ENCODE assay signal across 17 cellular contexts in the genomic region with DNA sequence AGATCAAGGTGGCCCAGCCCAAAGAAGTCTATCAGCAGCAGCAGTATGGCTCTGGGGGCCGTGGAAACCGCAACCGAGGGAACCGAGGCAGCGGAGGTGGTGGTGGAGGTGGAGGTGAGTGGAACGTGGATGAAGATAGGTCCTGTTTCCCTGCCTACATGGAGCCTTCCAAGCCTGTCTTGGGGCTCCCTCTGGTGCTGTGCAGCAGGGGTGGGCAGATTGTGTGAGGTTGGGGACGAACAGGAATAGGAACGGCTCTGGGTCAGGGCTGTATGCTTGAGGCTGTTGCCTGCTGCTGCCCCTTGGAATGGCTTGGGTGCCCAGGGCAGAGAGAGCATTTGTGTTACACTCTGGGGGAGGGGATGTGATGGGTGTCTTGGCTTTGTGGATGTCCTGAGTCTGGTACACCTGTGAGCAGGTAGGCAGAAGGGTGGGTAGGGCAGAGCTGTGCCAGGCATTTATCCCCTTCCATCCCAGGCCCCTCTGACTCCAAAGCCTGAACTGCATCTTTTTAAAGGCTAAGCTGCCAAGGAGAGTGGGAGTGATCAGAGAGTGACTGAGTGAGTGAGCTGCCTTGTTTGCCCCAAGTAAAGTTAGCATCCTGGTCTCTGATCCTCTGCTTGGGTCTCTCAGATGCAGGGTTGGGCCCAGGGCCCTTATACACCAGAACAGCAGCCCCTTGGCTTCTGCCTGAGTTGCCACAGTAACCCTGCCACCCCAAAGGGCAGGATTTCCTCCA. TPM values are rescaled to one million over a fixed set of nuclear protein-coding genes. Genes with fewer than 3 reads are reported as not detected.
DNase-seq lines count a peak whose midpoint lies in the region; ATAC-seq and TF ChIP-seq lines count a peak whose summit lies in the region.
"Had no signal": no experiment of that assay in that cellular context is flagged by ENCODE, and none has a peak within 500 bp of the region (broad histone marks: within the 10 kb centered on the region; RNA-seq: fewer than 3 reads in every experiment).

No MANE protein-coding gene starts in this region.

- no peak for TF ChIP-seq CTCF in GM23338 (conservative IDR thresholded peaks at IDR 0.05; ENCODE audit: low read depth in 2 of 2)
- no peak for TF ChIP-seq CTCF in neural progenitor cell (IDR thresholded peaks at IDR 0.05)

- no peak overlapping the region for H2AFZ ChIP-seq in GM23338
- no peak overlapping the region for H2AFZ ChIP-seq in neural progenitor cell (replicated peaks)

- no peak overlapping the region for H3K4me2 ChIP-seq in GM23338
- H3K4me2 ChIP-seq in neural progenitor cell, result no peak overlapping the region

- peak overlapping the region in 4 of 7 donors; percentile 22 to 88 (median 53) for H3K27ac Mint-ChIP-seq in CD4-positive, alpha-beta memory T cell
- peak overlapping the region; percentile 52 for H3K27ac Mint-ChIP-seq in GM23338
- H3K27ac Mint-ChIP-seq in activated naive CD8-positive, alpha-beta T cell treated with anti-CD3 and anti-CD28 coated beads for 36 hours, result peak overlapping the region; percentile 54
- peak overlapping the region; percentile 29 for H3K27ac Mint-ChIP-seq in neural progenitor cell

- H3K4me1 ChIP-seq in CD4-positive, alpha-beta memory T cell (ENCODE audit: insufficient read depth, low read length), result peaks cover 37% of the 10 kb centered on the region
- H3K4me1 ChIP-seq in GM23338 (ENCODE audit: insufficient read depth) (peaks cover 20% of the 10 kb centered on the region), neural progenitor cell (peaks cover 16% of the 10 kb centered on the region)

- no peaks in the 10 kb centered on the region for H3K9me3 ChIP-seq in CD4-positive, alpha-beta memory T cell (ENCODE audit: control insufficient read depth in 1 of 2, low read length in 2 of 2)
- no peaks in the 10 kb centered on the region for H3K9me3 ChIP-seq in neural progenitor cell (ENCODE audit: low read depth)
- H3K9me3 ChIP-seq: gastroesophageal sphincter, HAP-1 had no signal

- peaks cover 87% of the 10 kb centered on the region for H3F3A ChIP-seq in GM23338 (replicated peaks; ENCODE audit: low read depth)
- peaks cover 78% of the 10 kb centered on the region for H3F3A ChIP-seq in neural progenitor cell (ENCODE audit: low read depth)

- intact Hi-C loops in CD4-positive, alpha-beta memory T cell (cut with micrococcal nuclease), result no loop called here

- no peak for DNase-seq in CD4-positive, alpha-beta memory T cell
- DNase-seq in GM23338 (ENCODE audit: low spot score), result no peak
- DNase-seq in activated naive CD8-positive, alpha-beta T cell treated with anti-CD3 and anti-CD28 coated beads for 36 hours, result no peak
- no peak for DNase-seq in neural progenitor cell (ENCODE audit: low spot score)
- DNase-seq in activated gamma-delta T cell (lab: John Stamatoyannopoulos, UW), result no peak
- DNase-seq in HuH-7 (ENCODE audit: low spot score), result no peak
- DNase-seq: C1 segment of cervical spinal cord, NCI-H1092 treated with DMSO at 0.1 percent for 48 hours, NCI-H226 had no signal

- ATAC-seq in GM23338, result no peak
- ATAC-seq in GM18870 (IDR thresholded peaks at IDR 0.05; ENCODE audit: unreplicated experiment), result no peak
- ATAC-seq: gastroesophageal sphincter had no signal

- no peaks in the 10 kb centered on the region for H3K27me3 Mint-ChIP-seq in CD4-positive, alpha-beta memory T cell
- H3K27me3 Mint-ChIP-seq in GM23338 (ENCODE audit: insufficient read depth, low read depth, poor library complexity) (peaks cover 48% of the 10 kb centered on the region), neural progenitor cell (ENCODE audit: insufficient read depth, low read depth) (peaks cover 24% of the 10 kb centered on the region)
- peaks cover 5% of the 10 kb centered on the region for H3K27me3 Mint-ChIP-seq in activated naive CD8-positive, alpha-beta T cell treated with anti-CD3 and anti-CD28 coated beads for 36 hours

- H3K27ac ChIP-seq in CD4-positive, alpha-beta memory T cell (ENCODE audit: low read depth, low read length), result no peak overlapping the region
- H3K27ac ChIP-seq in GM23338 (ENCODE audit: low read depth) (0 out of 2 replicates have a peak overlapping the region, but pooled peaks have one; percentile 55), neural progenitor cell (no peak overlapping the region)
- H3K27ac ChIP-seq: gastroesophageal sphincter, VCaP had no signal

- H3K27me3 ChIP-seq in CD4-positive, alpha-beta memory T cell (ENCODE audit: insufficient read depth, low read length), result no peaks in the 10 kb centered on the region
- H3K27me3 ChIP-seq in GM23338 (ENCODE audit: insufficient read depth), result no peaks in the 10 kb centered on the region
- no peaks in the 10 kb centered on the region for H3K27me3 ChIP-seq in neural progenitor cell
- H3K27me3 ChIP-seq: gastroesophageal sphincter had no signal

- peaks cover 47% of the 10 kb centered on the region for H3K79me2 ChIP-seq in GM23338 (replicated peaks; ENCODE audit: insufficient read depth)
- H3K79me2 ChIP-seq in neural progenitor cell (ENCODE audit: low read depth), result peaks cover 60% of the 10 kb centered on the region

- H3K9me2 ChIP-seq in GM23338 (ENCODE audit: insufficient read depth), result no peaks in the 10 kb centered on the region

- H3K4me3 ChIP-seq in CD4-positive, alpha-beta memory T cell (ENCODE audit: low read length in 2 of 2), result no peak overlapping the region
- H3K4me3 ChIP-seq in GM23338 (no peak overlapping the region), neural progenitor cell (no peak overlapping the region)
- H3K4me3 ChIP-seq: gastroesophageal sphincter, HAP-1, SK-N-MC had no signal

- H3K36me3 Mint-ChIP-seq in CD4-positive, alpha-beta memory T cell, result peaks cover 39 to 90% of the 10 kb centered on the region in 2 donors
- peaks cover 93% of the 10 kb centered on the region for H3K36me3 Mint-ChIP-seq in GM23338 (ENCODE audit: low read depth)
- H3K36me3 Mint-ChIP-seq in activated naive CD8-positive, alpha-beta T cell treated with anti-CD3 and anti-CD28 coated beads for 36 hours, result peaks cover 66% of the 10 kb centered on the region
- peaks cover 52% of the 10 kb centered on the region for H3K36me3 Mint-ChIP-seq in neural progenitor cell

- H3K9ac ChIP-seq in neural progenitor cell, result no peak overlapping the region

- CTCF ChIA-PET in CD4-positive, alpha-beta memory T cell (lab: Charles Lee; ENCODE audit: partially characterized antibody), result no interaction called here

- no peaks in the 10 kb centered on the region for H3K9me3 Mint-ChIP-seq in CD4-positive, alpha-beta memory T cell
- H3K9me3 Mint-ChIP-seq in GM23338 (peaks cover 5% of the 10 kb centered on the region; the same call in 1 of the 3 replicates), neural progenitor cell (no peaks in the 10 kb centered on the region)
- H3K9me3 Mint-ChIP-seq in activated naive CD8-positive, alpha-beta T cell treated with anti-CD3 and anti-CD28 coated beads for 36 hours, result no peaks in the 10 kb centered on the region
- H3K9me3 Mint-ChIP-seq: activated T-helper 2 cell treated with anti-CD3 and anti-CD28 coated beads, Interferon-gamma antibody, Interleukin-2, Interleukin-4, amounts not matched to agents 10 μg/mL and 5 μg/mL and 100 μg/mL, durations not matched to agents 14 hours and 24 hours and 36 hours had no signal

- no peak overlapping the region for H3K4me3 Mint-ChIP-seq in CD4-positive, alpha-beta memory T cell
- H3K4me3 Mint-ChIP-seq in GM23338 (no peak overlapping the region), neural progenitor cell (no peak overlapping the region)
- H3K4me3 Mint-ChIP-seq in activated naive CD8-positive, alpha-beta T cell treated with anti-CD3 and anti-CD28 coated beads for 36 hours, result peak overlapping the region; percentile 25

- H4K20me1 ChIP-seq in GM23338 (replicated peaks; ENCODE audit: insufficient read depth) (peaks cover 66% of the 10 kb centered on the region), neural progenitor cell (ENCODE audit: low read depth) (peaks cover 95% of the 10 kb centered on the region)

- POLR2A ChIA-PET in CD4-positive, alpha-beta memory T cell (lab: Charles Lee; ENCODE audit: partially characterized antibody), result no interaction called here

- H3K4me1 Mint-ChIP-seq in CD4-positive, alpha-beta memory T cell, result peaks cover 20 to 41% (median 31%) of the 10 kb centered on the region in 4 donors
- H3K4me1 Mint-ChIP-seq in GM23338, result peaks cover 46% of the 10 kb centered on the region
- peaks cover 55% of the 10 kb centered on the region for H3K4me1 Mint-ChIP-seq in activated naive CD8-positive, alpha-beta T cell treated with anti-CD3 and anti-CD28 coated beads for 36 hours
- H3K4me1 Mint-ChIP-seq in neural progenitor cell, result peaks cover 19% of the 10 kb centered on the region

- peaks cover 79% of the 10 kb centered on the region for H3K36me3 ChIP-seq in CD4-positive, alpha-beta memory T cell (ENCODE audit: insufficient read depth, low read length)
- H3K36me3 ChIP-seq in GM23338 (ENCODE audit: insufficient read depth), result peaks cover 62% of the 10 kb centered on the region
- H3K36me3 ChIP-seq in neural progenitor cell, result peaks cover 17% of the 10 kb centered on the region

RNA-seq across cellular contexts. Expression of gene HNRNPAB, which starts 5.2 kb away (rescaled TPM):
- total RNA-seq in CD4-positive, alpha-beta memory T cell, result 10 to 100 TPM; 82.1 to 85.3 TPM
- 10 to 100 TPM; 29.4 to 75.3 TPM for polyA plus RNA-seq in CD4-positive, alpha-beta memory T cell
- total RNA-seq in GM23338 (2014; rRNA removed; shearing (Covaris generic)), result 304 and 345 TPM in 2 replicates
- 579 and 599 TPM in 2 replicates for polyA plus RNA-seq in GM23338 (2016; fragmentation: Nextera tagmentation; extraction: Ambion mirVana)
- total RNA-seq in activated naive CD8-positive, alpha-beta T cell treated with anti-CD3 and anti-CD28 coated beads for 36 hours, result 100 to 1,000 TPM; 599 to 600 TPM
- 186 and 195 TPM in 2 replicates for total RNA-seq in neural progenitor cell (ENCODE audit: low replicate concordance)

RNA-seq across cellular contexts. Expression of gene GMCL2, which starts 22.3 kb away (rescaled TPM):
- not detected for total RNA-seq in CD4-positive, alpha-beta memory T cell
- not detected for polyA plus RNA-seq in CD4-positive, alpha-beta memory T cell
- 0.07 and 0.08 TPM in 2 replicates for total RNA-seq in GM23338 (2014; rRNA removed; shearing (Covaris generic))
- not detected in 2 replicates for polyA plus RNA-seq in GM23338 (2016; fragmentation: Nextera tagmentation; extraction: Ambion mirVana)
- total RNA-seq in activated naive CD8-positive, alpha-beta T cell treated with anti-CD3 and anti-CD28 coated beads for 36 hours, result not detected
- not detected in 2 replicates for total RNA-seq in neural progenitor cell (ENCODE audit: low replicate concordance)
- total RNA-seq: activated T-helper 2 cell treated with anti-CD3 and anti-CD28 coated beads, Interferon-gamma antibody, Interleukin-2, Interleukin-4, amounts not matched to agents 10 μg/mL and 5 μg/mL and 100 μg/mL, durations not matched to agents 14 hours and 24 hours and 36 hours; bronchial epithelial cell; gastroesophageal sphincter; mononuclear cell had no signal

RNA-seq across cellular contexts. Expression of gene PHYKPL, which starts 23.1 kb away (rescaled TPM):
- 100 to 1,000 TPM; 234 to 251 TPM for total RNA-seq in CD4-positive, alpha-beta memory T cell
- 10 to 100 TPM; 38.7 to 44.6 TPM for polyA plus RNA-seq in CD4-positive, alpha-beta memory T cell
- 12.4 and 15.9 TPM in 2 replicates for total RNA-seq in GM23338 (2014; rRNA removed; shearing (Covaris generic))
- 17.8 and 20.8 TPM in 2 replicates for polyA plus RNA-seq in GM23338 (2016; fragmentation: Nextera tagmentation; extraction: Ambion mirVana)
- total RNA-seq in activated naive CD8-positive, alpha-beta T cell treated with anti-CD3 and anti-CD28 coated beads for 36 hours, result 10 to 100 TPM; 47.4 to 54.8 TPM
- 20.5 and 25.9 TPM in 2 replicates for total RNA-seq in neural progenitor cell (ENCODE audit: low replicate concordance)

RNA-seq across cellular contexts. Expression of gene NHP2, which starts 55.8 kb away (rescaled TPM):
- total RNA-seq in CD4-positive, alpha-beta memory T cell, result 10 to 100 TPM; 64.1 to 69.5 TPM
- polyA plus RNA-seq in CD4-positive, alpha-beta memory T cell, result 100 to 1,000 TPM; 208 to 250 TPM
- total RNA-seq in GM23338 (2014; rRNA removed; shearing (Covaris generic)), result 452 and 455 TPM in 2 replicates
- 435 and 450 TPM in 2 replicates for polyA plus RNA-seq in GM23338 (2016; fragmentation: Nextera tagmentation; extraction: Ambion mirVana)
- 100 to 1,000 TPM; 349 to 354 TPM for total RNA-seq in activated naive CD8-positive, alpha-beta T cell treated with anti-CD3 and anti-CD28 coated beads for 36 hours
- total RNA-seq in neural progenitor cell (ENCODE audit: low replicate concordance), result 357 and 380 TPM in 2 replicates
